36 cellular contexts compared by ENCODE assay signal in the genomic region with DNA sequence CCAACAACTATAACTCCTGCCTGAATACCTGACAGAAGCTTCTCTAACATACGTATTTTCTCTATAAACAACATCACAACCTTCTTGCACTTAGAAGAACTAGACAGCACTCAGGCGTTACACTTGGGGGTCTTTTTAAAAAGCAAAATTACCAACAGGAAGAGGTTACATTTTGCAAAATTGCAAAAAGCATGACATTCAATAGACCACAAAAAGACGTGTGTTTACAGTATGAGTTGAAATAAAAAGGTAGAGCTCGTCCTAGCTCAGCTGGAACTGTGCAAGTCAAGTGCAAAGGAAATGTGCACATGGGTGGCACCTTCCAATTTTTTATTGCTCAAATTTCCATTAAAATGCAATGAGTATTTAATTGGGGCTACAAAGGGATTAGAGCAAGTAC.
"Had no signal": no experiment of that assay in that cellular context is flagged by ENCODE, and none has a peak within 500 bp of the region (broad histone marks: within the 10 kb centered on the region; RNA-seq: fewer than 3 reads in every experiment).

No MANE protein-coding gene starts in this region.

- H3K36me3 Mint-ChIP-seq: activated naive CD4-positive, alpha-beta T cell treated with anti-CD3 and anti-CD28 coated beads, Interleukin-2, amount 10 ng/mL, durations not matched to agents 7 days and 5 days; activated naive CD4-positive, alpha-beta T cell treated with anti-CD3 and anti-CD28 coated beads, Interleukin-2, amount 50 U/mL, for 24 hours; activated naive CD4-positive, alpha-beta T cell treated with anti-CD3 and anti-CD28 coated beads, Interleukin-2, amount 50 U/mL, for 72 hours; activated naive CD8-positive, alpha-beta T cell treated with anti-CD3 and anti-CD28 coated beads, Interleukin-2, amount 10 ng/mL, durations not matched to agents 7 days and 5 days; brain had no signal

- H3K4me1 Mint-ChIP-seq: activated naive CD4-positive, alpha-beta T cell treated with anti-CD3 and anti-CD28 coated beads, Interleukin-2, amount 10 ng/mL, durations not matched to agents 7 days and 5 days; activated naive CD4-positive, alpha-beta T cell treated with anti-CD3 and anti-CD28 coated beads, Interleukin-2, amount 50 U/mL, for 24 hours; activated naive CD8-positive, alpha-beta T cell treated with anti-CD3 and anti-CD28 coated beads, Interleukin-2, amount 10 ng/mL, durations not matched to agents 7 days and 5 days; activated T-helper 17 cell treated with anti-CD3 and anti-CD28 coated beads, Interleukin-2, amount 50 U/mL, for 72 hours; brain; central memory CD8-positive, alpha-beta T cell had no signal

- H3K4me3 ChIP-seq: adrenal gland, ascending aorta, body of pancreas, breast epithelium, cardiac muscle cell had no signal

- DNase-seq: activated effector memory CD4-positive, alpha-beta T cell treated with anti-CD3 and anti-CD28 coated beads, Interleukin-2, amount 50 U/mL, for 16 hours; activated effector memory CD4-positive, alpha-beta T cell treated with Interleukin-2 at 50 U/mL for 16 hours; activated gamma-delta T cell; activated gamma-delta T cell treated with Interleukin-2 at 50 U/mL for 16 hours; activated naive CD4-positive, alpha-beta T cell; activated naive CD4-positive, alpha-beta T cell treated with anti-CD3 and anti-CD28 coated beads for 36 hours; activated naive CD4-positive, alpha-beta T cell treated with anti-CD3 and anti-CD28 coated beads, Interleukin-2, amount 10 ng/mL, durations not matched to agents 7 days and 5 days; activated naive CD4-positive, alpha-beta T cell treated with anti-CD3 and anti-CD28 coated beads, Interleukin-2, amount 50 U/mL, for 16 hours; activated naive CD4-positive, alpha-beta T cell treated with Interleukin-2 at 50 U/mL for 16 hours; activated naive CD8-positive, alpha-beta T cell treated with anti-CD3 and anti-CD28 coated beads, Interleukin-2, amount 10 ng/mL, durations not matched to agents 7 days and 5 days; activated naive CD8-positive, alpha-beta T cell treated with anti-CD3 and anti-CD28 coated beads, Interleukin-2, amount 50 U/mL, for 24 hours; activated T-cell treated with anti-CD3 and anti-CD28 coated beads, Interleukin-2, amount 50 U/mL, for 1 hour; activated T-cell treated with anti-CD3 and anti-CD28 coated beads, Interleukin-2, amount 50 U/mL, for 24 hours; activated T-cell treated with anti-CD3 and anti-CD28 coated beads, Interleukin-2, amount 50 U/mL, for 4 hours; activated T-cell treated with anti-CD3 and anti-CD28 coated beads, Interleukin-2, amount 50 U/mL, for 48 hours; activated T-cell treated with anti-CD3 and anti-CD28 coated beads, Interleukin-2, amount 50 U/mL, for 72 hours; adrenal gland; amniotic stem cell; amygdala; anterior cingulate cortex; aorta; body of pancreas; brain microvascular endothelial cell; caudate nucleus; central memory CD4-positive, alpha-beta T cell; cerebellar nuclear complex had no signal

- H3K36me3 ChIP-seq: adrenal gland, ascending aorta, brain microvascular endothelial cell, breast epithelium, cardiac muscle cell had no signal

- H3K27me3 ChIP-seq: adrenal gland, ascending aorta, body of pancreas, brain microvascular endothelial cell, breast epithelium, cardiac muscle cell had no signal

- H3K9me3 Mint-ChIP-seq: activated naive CD4-positive, alpha-beta T cell treated with anti-CD3 and anti-CD28 coated beads, Interleukin-2, amount 10 ng/mL, durations not matched to agents 7 days and 5 days; activated naive CD4-positive, alpha-beta T cell treated with anti-CD3 and anti-CD28 coated beads, Interleukin-2, amount 50 U/mL, for 24 hours; activated naive CD4-positive, alpha-beta T cell treated with anti-CD3 and anti-CD28 coated beads, Interleukin-2, amount 50 U/mL, for 72 hours; activated naive CD8-positive, alpha-beta T cell treated with anti-CD3 and anti-CD28 coated beads, Interleukin-2, amount 10 ng/mL, durations not matched to agents 7 days and 5 days; activated naive CD8-positive, alpha-beta T cell treated with anti-CD3 and anti-CD28 coated beads, Interleukin-2, amount 50 U/mL, for 24 hours; activated T-cell treated with anti-CD3 and anti-CD28 coated beads, Interleukin-2, amount 50 U/mL, for 24 hours; activated T-cell treated with anti-CD3 and anti-CD28 coated beads, Interleukin-2, amount 50 U/mL, for 4 hours; activated T-cell treated with anti-CD3 and anti-CD28 coated beads, Interleukin-2, amount 50 U/mL, for 72 hours; activated T-helper 1 cell treated with anti-CD3 and anti-CD28 coated beads, Interleukin-12 subunit alpha, Interleukin-12 subunit beta, Interleukin-2, Interleukin-4 antibody, amounts not matched to agents 30 ng/mL and 10 ng/mL and 1 ng/mL, durations not matched to agents 14 hours and 24 hours and 36 hours; activated T-helper 17 cell treated with anti-CD3 and anti-CD28 coated beads, Interleukin-2, amount 50 U/mL, for 72 hours; activated T-helper 2 cell treated with anti-CD3 and anti-CD28 coated beads, Interferon-gamma antibody, Interleukin-2, Interleukin-4, amounts not matched to agents 10 μg/mL and 5 μg/mL and 100 μg/mL, durations not matched to agents 14 hours and 24 hours and 36 hours; brain; central memory CD8-positive, alpha-beta T cell had no signal

- H3K4me1 ChIP-seq: adrenal gland, ascending aorta, body of pancreas, breast epithelium had no signal

- ATAC-seq: activated naive CD4-positive, alpha-beta T cell treated with anti-CD3 and anti-CD28 coated beads, Interleukin-2, amount 50 U/mL, for 72 hours; activated naive CD8-positive, alpha-beta T cell treated with anti-CD3 and anti-CD28 coated beads, Interleukin-2, amount 50 U/mL, for 24 hours; activated T-cell treated with anti-CD3 and anti-CD28 coated beads, Interleukin-2, amount 50 U/mL, for 4 hours; activated T-cell treated with anti-CD3 and anti-CD28 coated beads, Interleukin-2, amount 50 U/mL, for 72 hours; activated T-helper 17 cell treated with anti-CD3 and anti-CD28 coated beads, Interleukin-2, amount 50 U/mL, for 72 hours; body of pancreas had no signal

- H3K27me3 Mint-ChIP-seq: activated naive CD4-positive, alpha-beta T cell treated with anti-CD3 and anti-CD28 coated beads, Interleukin-2, amount 10 ng/mL, durations not matched to agents 7 days and 5 days; activated naive CD4-positive, alpha-beta T cell treated with anti-CD3 and anti-CD28 coated beads, Interleukin-2, amount 50 U/mL, for 24 hours; activated naive CD8-positive, alpha-beta T cell treated with anti-CD3 and anti-CD28 coated beads, Interleukin-2, amount 50 U/mL, for 24 hours; activated T-cell treated with anti-CD3 and anti-CD28 coated beads, Interleukin-2, amount 50 U/mL, for 24 hours; activated T-helper 17 cell treated with anti-CD3 and anti-CD28 coated beads, Interleukin-2, amount 50 U/mL, for 72 hours; brain; central memory CD8-positive, alpha-beta T cell had no signal

- H3K4me3 Mint-ChIP-seq: activated naive CD4-positive, alpha-beta T cell treated with anti-CD3 and anti-CD28 coated beads for 36 hours; activated naive CD4-positive, alpha-beta T cell treated with anti-CD3 and anti-CD28 coated beads, Interleukin-2, amount 10 ng/mL, durations not matched to agents 7 days and 5 days; activated naive CD4-positive, alpha-beta T cell treated with anti-CD3 and anti-CD28 coated beads, Interleukin-2, amount 50 U/mL, for 24 hours; activated naive CD8-positive, alpha-beta T cell treated with anti-CD3 and anti-CD28 coated beads, Interleukin-2, amount 10 ng/mL, durations not matched to agents 7 days and 5 days; activated naive CD8-positive, alpha-beta T cell treated with anti-CD3 and anti-CD28 coated beads, Interleukin-2, amount 50 U/mL, for 24 hours; activated T-cell treated with anti-CD3 and anti-CD28 coated beads, Interleukin-2, amount 50 U/mL, for 24 hours; activated T-cell treated with anti-CD3 and anti-CD28 coated beads, Interleukin-2, amount 50 U/mL, for 4 hours; activated T-cell treated with anti-CD3 and anti-CD28 coated beads, Interleukin-2, amount 50 U/mL, for 72 hours; activated T-helper 1 cell treated with anti-CD3 and anti-CD28 coated beads, Interleukin-12 subunit alpha, Interleukin-12 subunit beta, Interleukin-2, Interleukin-4 antibody, amounts not matched to agents 30 ng/mL and 10 ng/mL and 1 ng/mL, durations not matched to agents 14 hours and 24 hours and 36 hours; activated T-helper 17 cell treated with anti-CD3 and anti-CD28 coated beads, Interleukin-2, amount 50 U/mL, for 72 hours; brain; central memory CD8-positive, alpha-beta T cell had no signal

- H3K27ac ChIP-seq: adrenal gland, ascending aorta, body of pancreas, brain microvascular endothelial cell, breast epithelium, cardiac muscle cell had no signal

- H3K9me3 ChIP-seq: adrenal gland, ascending aorta, body of pancreas, breast epithelium had no signal

- H3K27ac Mint-ChIP-seq: activated naive CD4-positive, alpha-beta T cell treated with anti-CD3 and anti-CD28 coated beads for 36 hours; activated naive CD4-positive, alpha-beta T cell treated with anti-CD3 and anti-CD28 coated beads, Interleukin-2, amount 10 ng/mL, durations not matched to agents 7 days and 5 days; activated naive CD4-positive, alpha-beta T cell treated with anti-CD3 and anti-CD28 coated beads, Interleukin-2, amount 50 U/mL, for 24 hours; activated naive CD4-positive, alpha-beta T cell treated with anti-CD3 and anti-CD28 coated beads, Interleukin-2, amount 50 U/mL, for 72 hours; activated naive CD8-positive, alpha-beta T cell treated with anti-CD3 and anti-CD28 coated beads, Interleukin-2, amount 10 ng/mL, durations not matched to agents 7 days and 5 days; activated naive CD8-positive, alpha-beta T cell treated with anti-CD3 and anti-CD28 coated beads, Interleukin-2, amount 50 U/mL, for 24 hours; activated T-cell treated with anti-CD3 and anti-CD28 coated beads, Interleukin-2, amount 50 U/mL, for 24 hours; activated T-cell treated with anti-CD3 and anti-CD28 coated beads, Interleukin-2, amount 50 U/mL, for 72 hours; activated T-helper 1 cell treated with anti-CD3 and anti-CD28 coated beads, Interleukin-12 subunit alpha, Interleukin-12 subunit beta, Interleukin-2, Interleukin-4 antibody, amounts not matched to agents 30 ng/mL and 10 ng/mL and 1 ng/mL, durations not matched to agents 14 hours and 24 hours and 36 hours; activated T-helper 17 cell treated with anti-CD3 and anti-CD28 coated beads, Interleukin-2, amount 50 U/mL, for 72 hours; activated T-helper 2 cell treated with anti-CD3 and anti-CD28 coated beads, Interferon-gamma antibody, Interleukin-2, Interleukin-4, amounts not matched to agents 10 μg/mL and 5 μg/mL and 100 μg/mL, durations not matched to agents 14 hours and 24 hours and 36 hours; brain had no signal
